ENCODE assay signal across 25 cellular contexts in genomic region chr22:37378642-37379058, GRCh38. TPM values are rescaled to one million over a fixed set of nuclear protein-coding genes. Genes with fewer than 3 reads are reported as not detected.
A peak's percentile ranks its signal among the peaks of the same experiment; 100 is the strongest.
DNase-seq lines count a peak whose midpoint lies in the region; ATAC-seq and TF ChIP-seq lines count a peak whose summit lies in the region.
"Had no signal": no experiment of that assay in that cellular context is flagged by ENCODE, and none has a peak within 500 bp of the region (broad histone marks: within the 10 kb centered on the region; RNA-seq: fewer than 3 reads in every experiment).

No MANE protein-coding gene starts in this region.

- no peak overlapping the region for H3K4me3 Mint-ChIP-seq in brain
- no peak overlapping the region for H3K4me3 Mint-ChIP-seq in nephron
- H3K4me3 Mint-ChIP-seq: activated B cell treated with CpG ODN at 0.5 μM for 24 hours; activated naive CD8-positive, alpha-beta T cell treated with anti-CD3 and anti-CD28 coated beads, Interleukin-2, amount 50 U/mL, for 24 hours; GM23338; naive thymus-derived CD8-positive, alpha-beta T cell had no signal

- H3K4me1 Mint-ChIP-seq in brain = peaks cover 66% of the 10 kb centered on the region
- peaks cover 53% of the 10 kb centered on the region for H3K4me1 Mint-ChIP-seq in nephron
- H3K4me1 Mint-ChIP-seq: activated naive CD8-positive, alpha-beta T cell treated with anti-CD3 and anti-CD28 coated beads, Interleukin-2, amount 50 U/mL, for 24 hours had no signal

- H3K27ac ChIP-seq in GM23248 = no peak overlapping the region
- no peak overlapping the region for H3K27ac ChIP-seq in spleen
- H3K27ac ChIP-seq: brain microvascular endothelial cell, colonic mucosa, left lung, tibial artery had no signal

- ATAC-seq in HG02642 (IDR thresholded peaks at IDR 0.05; ENCODE audit: poor library complexity, unreplicated experiment) = no peak
- ATAC-seq: activated naive CD8-positive, alpha-beta T cell treated with anti-CD3 and anti-CD28 coated beads, Interleukin-2, amount 50 U/mL, for 24 hours; left lung; naive thymus-derived CD8-positive, alpha-beta T cell; stimulated activated naive CD8-positive, alpha-beta T cell treated with anti-CD3 and anti-CD28 coated beads, Interleukin-15, Interleukin-2, amounts not matched to agents 100 U/mL and 50 U/mL, for 24 hours had no signal

- H4K20me1 ChIP-seq in GM23248 (ENCODE audit: insufficient read depth) = no peaks in the 10 kb centered on the region

- H3K36me3 Mint-ChIP-seq in brain (peaks cover 10% of the 10 kb centered on the region), nephron (ENCODE audit: low read depth) (no peaks in the 10 kb centered on the region)
- H3K36me3 Mint-ChIP-seq: naive thymus-derived CD8-positive, alpha-beta T cell had no signal

- H3K9me3 Mint-ChIP-seq in brain (peaks cover 0 to 3% (median 0%) of the 10 kb centered on the region in 5 experiments), nephron (no peaks in the 10 kb centered on the region)
- H3K9me3 Mint-ChIP-seq: activated B cell treated with CpG ODN at 0.5 μM for 24 hours; activated naive CD8-positive, alpha-beta T cell treated with anti-CD3 and anti-CD28 coated beads, Interleukin-2, amount 50 U/mL, for 24 hours; GM23338; naive thymus-derived CD8-positive, alpha-beta T cell had no signal

- H3K9ac ChIP-seq in GM23248 = no peak overlapping the region

- no peak overlapping the region for H3K4me2 ChIP-seq in GM23248 (ENCODE audit: unreplicated experiment)
- H3K4me2 ChIP-seq: GM23338 had no signal

- intact Hi-C loops in spleen (cut with DNase I; ENCODE audit: low total_unique reads) = no loop called here

- H3K9me3 ChIP-seq in GM23248 (ENCODE audit: low read depth) = no peaks in the 10 kb centered on the region
- H3K9me3 ChIP-seq in spleen = no peaks in the 10 kb centered on the region
- H3K9me3 ChIP-seq: colonic mucosa, left lung, tibial artery had no signal

- TF ChIP-seq CTCF in brain (conservative IDR thresholded peaks at IDR 0.05) (no peak), nephron (IDR thresholded peaks at IDR 0.05; ENCODE audit: unreplicated experiment in 3 of 3) (no peak), spleen (IDR thresholded peaks at IDR 0.05 in 8 of 11, conservative IDR thresholded peaks at IDR 0.05 in 3 of 11) (no peak)

- H3K9me2 ChIP-seq in GM23248 (ENCODE audit: insufficient read depth) = no peaks in the 10 kb centered on the region

- no peak overlapping the region for H3K4me3 ChIP-seq in GM23248
- no peak overlapping the region for H3K4me3 ChIP-seq in spleen
- H3K4me3 ChIP-seq: colonic mucosa, GM23338, left lung, tibial artery had no signal

- H3F3A ChIP-seq in GM23248 (ENCODE audit: insufficient read depth) = no peaks in the 10 kb centered on the region

- H3K4me1 ChIP-seq in GM23248 (ENCODE audit: insufficient read depth) (no peaks in the 10 kb centered on the region), spleen (no peaks in the 10 kb centered on the region)
- H3K4me1 ChIP-seq: colonic mucosa, left lung, tibial artery had no signal

- H3K36me3 ChIP-seq in GM23248 (ENCODE audit: low read depth) = no peaks in the 10 kb centered on the region
- H3K36me3 ChIP-seq in spleen = no peaks in the 10 kb centered on the region
- H3K36me3 ChIP-seq: brain microvascular endothelial cell, colonic mucosa, left lung, tibial artery had no signal

- peak; percentile 48 for DNase-seq in GM23248
- DNase-seq in M059J (ENCODE audit: low read depth) = peak; percentile 29
- DNase-seq in SKM-1 (lab: John Stamatoyannopoulos, UW; ENCODE audit: unreplicated experiment) = no peak
- DNase-seq in KBM-7 = no peak
- DNase-seq in spleen = no peak
- DNase-seq: activated B cell treated with CpG ODN at 0.5 μM for 24 hours; activated CD4-positive, alpha-beta T cell treated with anti-CD3 and anti-CD28 coated beads, Interleukin-2, amount 50 U/mL, for 48 hours; activated effector memory CD4-positive, alpha-beta T cell treated with anti-CD3 and anti-CD28 coated beads, Interleukin-2, amount 50 U/mL, for 16 hours; activated naive CD8-positive, alpha-beta T cell treated with anti-CD3 and anti-CD28 coated beads, Interleukin-2, amount 50 U/mL, for 24 hours; AML-193; brain microvascular endothelial cell; colonic mucosa; DMS79; left lung; naive thymus-derived CD8-positive, alpha-beta T cell; NCI-H1105 treated with DMSO at 0.1 percent for 48 hours; NCI-H2029 treated with DMSO at 0.1 percent for 48 hours; NK-92 treated with Interleukin-12 subunit alpha and Interleukin-12 subunit beta, amount 100 ng/mL, for 24 hours; stimulated activated CD4-positive, alpha-beta T cell treated with anti-CD3 and anti-CD28 coated beads, Interleukin-4, amount 100 ng/mL, for 4 hours; stimulated activated naive CD8-positive, alpha-beta T cell treated with anti-CD3 and anti-CD28 coated beads, Interleukin-15, Interleukin-2, amounts not matched to agents 100 U/mL and 50 U/mL, for 24 hours; tibial artery had no signal

- H3K27ac Mint-ChIP-seq in brain (peak overlapping the region in 4 of 5 experiments; percentile 49 to 67 (median 64)), nephron (peak overlapping the region in 2 of 3 experiments; percentile 22 to 39)
- H3K27ac Mint-ChIP-seq: activated B cell treated with CpG ODN at 0.5 μM for 24 hours; activated naive CD8-positive, alpha-beta T cell treated with anti-CD3 and anti-CD28 coated beads, Interleukin-2, amount 50 U/mL, for 24 hours; GM23338 had no signal

- TF ChIP-seq POLR2A in spleen (IDR thresholded peaks at IDR 0.05) = no peak

- H3K79me2 ChIP-seq in GM23248 (ENCODE audit: insufficient read depth) = no peaks in the 10 kb centered on the region

- in situ Hi-C loops in GM23248 (cut with MboI) = no loop called here
- in situ Hi-C loops in KBM-7 (cut with MboI; ENCODE audit: low pct_unique_long_range_greater_than_20kb, low sequenced_read_pairs) = no loop called here

- H3K27me3 Mint-ChIP-seq in brain (peaks cover 18% of the 10 kb centered on the region), nephron (ENCODE audit: low read depth) (peaks cover 20% of the 10 kb centered on the region)

- WGBS in GM23248 (ENCODE audit: low coverage in 1 of 2, low lambda C conversion rate in 2 of 2, missing lambda C conversion rate in 2 of 2), 2 experiments = 11 to 15% methylated on average over 14 of the region's 14 CpGs
- WGBS in spleen, 5 donors = 49 to 74% (median 61%) methylated on average over 9 to 14 of the region's 14 CpGs

- H3K27me3 ChIP-seq in GM23248 (replicated peaks; ENCODE audit: insufficient read depth) = peaks cover 9% of the 10 kb centered on the region
- peaks cover 0 to 86% (median 32%) of the 10 kb centered on the region in 7 donors for H3K27me3 ChIP-seq in spleen (replicated peaks in 1 of 7)

- no peak overlapping the region for H2AFZ ChIP-seq in GM23248
- H2AFZ ChIP-seq: GM23338 had no signal

RNA-seq across cellular contexts. Expression of gene ELFN2, which starts 48.6 kb away (rescaled TPM):
- total RNA-seq in GM23248 (2014; rRNA removed; shearing (Covaris generic)) = 0.89 and 1.1 TPM in 2 replicates
- polyA plus RNA-seq in GM23248 (2016; fragmentation: Nextera tagmentation; extraction: Ambion mirVana) = 0.19 and 0.48 TPM in 2 replicates
- 0.76 and 3.1 TPM in 2 replicates for total RNA-seq in M059J (2014; rRNA removed; shearing (Covaris generic))
- polyA plus RNA-seq in brain (ENCODE audit: insufficient read depth, low read depth, low replicate concordance) = 3.7 TPM
- total RNA-seq in spleen = under 1 TPM in 6 of 7 donors, not detected in 1; 0.05 to 0.19 (median 0.10) TPM
- under 1 TPM; 0.02 to 0.10 (median 0.02) TPM for polyA plus RNA-seq in spleen
- total RNA-seq: activated B cell treated with CpG ODN at 0.5 μM for 24 hours had no signal
- polyA plus RNA-seq: naive thymus-derived CD8-positive, alpha-beta T cell had no signal

Comparison
In these comparisons a context has a peak if more than half of its experiments do, and no peak if none do; other contexts are left out.
1. DNase-seq: peak in GM23248 (single experiment) and M059J (single experiment); none in SKM-1 (single experiment), KBM-7 (single experiment) and spleen (single experiment).